In genomic region chr9:135690836-135691570, GRCh38 we compare ENCODE assay signal across 36 cellular contexts. TPM values are rescaled to one million over a fixed set of nuclear protein-coding genes. Genes with fewer than 3 reads are reported as not detected.
"Had no signal": no experiment of that assay in that cellular context is flagged by ENCODE, and none has a peak within 500 bp of the region (broad histone marks: within the 10 kb centered on the region; RNA-seq: fewer than 3 reads in every experiment).

No MANE protein-coding gene starts in this region.

- H3K27ac ChIP-seq: brain microvascular endothelial cell, esophagus muscularis mucosa, foreskin keratinocyte, gastrocnemius medialis, heart left ventricle, WERI-Rb-1 had no signal

- H3K9me3 Mint-ChIP-seq: activated CD4-positive, alpha-beta memory T cell treated with anti-CD3 and anti-CD28 coated beads, Interleukin-2, amount 10 ng/mL, durations not matched to agents 7 days and 5 days; activated CD4-positive, alpha-beta T cell treated with anti-CD3 and anti-CD28 coated beads, Interleukin-2, amount 10 ng/mL, durations not matched to agents 24 days and 14 days; activated T-cell treated with anti-CD3 and anti-CD28 coated beads, Interleukin-2, amount 50 U/mL, for 24 hours; activated T-cell treated with anti-CD3 and anti-CD28 coated beads, Interleukin-2, amount 50 U/mL, for 72 hours; effector memory CD8-positive, alpha-beta T cell; T-helper 2 cell treated with Interferon-gamma antibody and Interleukin-4, amounts not matched to agents 5 μg/mL and 100 μg/mL, for 36 hours had no signal

- H3K4me1 ChIP-seq: esophagus muscularis mucosa, foreskin keratinocyte, gastrocnemius medialis, heart left ventricle had no signal

- H3K4me3 ChIP-seq: esophagus muscularis mucosa, gastrocnemius medialis, heart left ventricle had no signal

- ATAC-seq: activated CD4-positive, alpha-beta T cell treated with anti-CD3 and anti-CD28 coated beads for 36 hours; activated T-cell treated with anti-CD3 and anti-CD28 coated beads, Interleukin-2, amount 50 U/mL, for 72 hours; effector memory CD8-positive, alpha-beta T cell; foreskin keratinocyte; gastrocnemius medialis; heart left ventricle; T-helper 17 cell had no signal

- H3K36me3 Mint-ChIP-seq: activated naive CD8-positive, alpha-beta T cell had no signal

- H3K27me3 ChIP-seq: brain microvascular endothelial cell had no signal

- H3K4me3 Mint-ChIP-seq: activated CD4-positive, alpha-beta memory T cell treated with anti-CD3 and anti-CD28 coated beads, Interleukin-2, amount 10 ng/mL, durations not matched to agents 7 days and 5 days; activated CD4-positive, alpha-beta T cell treated with anti-CD3 and anti-CD28 coated beads for 36 hours; activated CD4-positive, alpha-beta T cell treated with anti-CD3 and anti-CD28 coated beads, Interleukin-2, amount 10 ng/mL, durations not matched to agents 24 days and 14 days; activated naive CD8-positive, alpha-beta T cell; activated T-cell treated with anti-CD3 and anti-CD28 coated beads, Interleukin-2, amount 50 U/mL, for 24 hours; activated T-cell treated with anti-CD3 and anti-CD28 coated beads, Interleukin-2, amount 50 U/mL, for 72 hours; effector memory CD8-positive, alpha-beta T cell; T-helper 17 cell; T-helper 2 cell treated with Interferon-gamma antibody and Interleukin-4, amounts not matched to agents 5 μg/mL and 100 μg/mL, for 36 hours had no signal

- DNase-seq: activated CD4-positive, alpha-beta memory T cell treated with anti-CD3 and anti-CD28 coated beads, Interleukin-2, amount 10 ng/mL, durations not matched to agents 7 days and 5 days; activated CD4-positive, alpha-beta T cell treated with anti-CD3 and anti-CD28 coated beads for 36 hours; activated CD4-positive, alpha-beta T cell treated with anti-CD3 and anti-CD28 coated beads, Interleukin-2, amount 10 ng/mL, durations not matched to agents 24 days and 14 days; activated CD4-positive, CD25-positive, alpha-beta regulatory T cell; activated CD4-positive, CD25-positive, alpha-beta regulatory T cell treated with anti-CD3 and anti-CD28 coated beads, Interleukin-2, amount 50 U/mL, for 72 hours; activated CD8-positive, alpha-beta memory T cell treated with anti-CD3 and anti-CD28 coated beads, Interleukin-2, amount 50 U/mL, for 48 hours; activated gamma-delta T cell; activated naive CD4-positive, alpha-beta T cell treated with anti-CD3 and anti-CD28 coated beads, Interleukin-2, amount 50 U/mL, for 16 hours; activated naive CD4-positive, alpha-beta T cell treated with Interleukin-2 at 50 U/mL for 16 hours; activated T-cell treated with anti-CD3 and anti-CD28 coated beads for 4 hours; activated T-cell treated with anti-CD3 and anti-CD28 coated beads, Interleukin-2, amount 50 U/mL, for 24 hours; activated T-cell treated with anti-CD3 and anti-CD28 coated beads, Interleukin-2, amount 50 U/mL, for 72 hours; amniotic stem cell; anterior cingulate cortex; brain microvascular endothelial cell; caudate nucleus; cortex of kidney; dermis blood vessel endothelial cell; effector CD4-positive, alpha-beta T cell; effector memory CD8-positive, alpha-beta T cell; erythroblast; foreskin keratinocyte; gastrocnemius medialis; glutamatergic neuron; heart left ventricle; T-helper 1 cell; T-helper 17 cell; T1000; WERI-Rb-1 had no signal

- H3K36me3 ChIP-seq: brain microvascular endothelial cell, esophagus muscularis mucosa, gastrocnemius medialis, heart left ventricle, WERI-Rb-1 had no signal

- H3K9me3 ChIP-seq: esophagus muscularis mucosa, gastrocnemius medialis, heart left ventricle had no signal

- FAIRE-seq: astrocyte, colon had no signal

- H3K27me3 Mint-ChIP-seq: activated CD4-positive, alpha-beta memory T cell treated with anti-CD3 and anti-CD28 coated beads, Interleukin-2, amount 10 ng/mL, durations not matched to agents 7 days and 5 days; activated CD4-positive, alpha-beta T cell treated with anti-CD3 and anti-CD28 coated beads for 36 hours; activated CD4-positive, alpha-beta T cell treated with anti-CD3 and anti-CD28 coated beads, Interleukin-2, amount 10 ng/mL, durations not matched to agents 24 days and 14 days; activated naive CD8-positive, alpha-beta T cell had no signal

- H3K27ac Mint-ChIP-seq: activated CD4-positive, alpha-beta memory T cell treated with anti-CD3 and anti-CD28 coated beads, Interleukin-2, amount 10 ng/mL, durations not matched to agents 7 days and 5 days; activated CD4-positive, alpha-beta T cell treated with anti-CD3 and anti-CD28 coated beads for 36 hours; activated CD4-positive, alpha-beta T cell treated with anti-CD3 and anti-CD28 coated beads, Interleukin-2, amount 10 ng/mL, durations not matched to agents 24 days and 14 days; activated naive CD8-positive, alpha-beta T cell; activated T-cell treated with anti-CD3 and anti-CD28 coated beads, Interleukin-2, amount 50 U/mL, for 24 hours; activated T-cell treated with anti-CD3 and anti-CD28 coated beads, Interleukin-2, amount 50 U/mL, for 72 hours; effector memory CD8-positive, alpha-beta T cell; T-helper 17 cell; T-helper 2 cell treated with Interferon-gamma antibody and Interleukin-4, amounts not matched to agents 5 μg/mL and 100 μg/mL, for 36 hours had no signal

- H3K4me1 Mint-ChIP-seq: activated CD4-positive, alpha-beta memory T cell treated with anti-CD3 and anti-CD28 coated beads, Interleukin-2, amount 10 ng/mL, durations not matched to agents 7 days and 5 days; activated CD4-positive, alpha-beta T cell treated with anti-CD3 and anti-CD28 coated beads for 36 hours; activated CD4-positive, alpha-beta T cell treated with anti-CD3 and anti-CD28 coated beads, Interleukin-2, amount 10 ng/mL, durations not matched to agents 24 days and 14 days had no signal

RNA-seq across cellular contexts. Expression of gene SOHLH1, which starts 8.3 kb away (rescaled TPM):
- total RNA-seq: activated CD4-positive, alpha-beta memory T cell treated with anti-CD3 and anti-CD28 coated beads, Interleukin-2, amount 10 ng/mL, durations not matched to agents 7 days and 5 days; activated CD4-positive, alpha-beta T cell treated with anti-CD3 and anti-CD28 coated beads for 36 hours; activated CD4-positive, alpha-beta T cell treated with anti-CD3 and anti-CD28 coated beads, Interleukin-2, amount 10 ng/mL, durations not matched to agents 24 days and 14 days; activated T-cell treated with anti-CD3 and anti-CD28 coated beads, Interleukin-2, amount 50 U/mL, for 72 hours; astrocyte; chondrocyte; dermis blood vessel endothelial cell; esophagus muscularis mucosa; foreskin keratinocyte; gastrocnemius medialis; heart left ventricle; T-helper 17 cell had no signal
- polyA plus RNA-seq: adipose tissue, foreskin keratinocyte, heart left ventricle had no signal

RNA-seq across cellular contexts. Expression of gene KCNT1, which starts 11.0 kb away (rescaled TPM):
- total RNA-seq: activated CD4-positive, alpha-beta T cell treated with anti-CD3 and anti-CD28 coated beads for 36 hours; activated CD4-positive, alpha-beta T cell treated with anti-CD3 and anti-CD28 coated beads, Interleukin-2, amount 10 ng/mL, durations not matched to agents 24 days and 14 days; activated T-cell treated with anti-CD3 and anti-CD28 coated beads, Interleukin-2, amount 50 U/mL, for 72 hours; astrocyte; chondrocyte; dermis blood vessel endothelial cell; foreskin keratinocyte had no signal
- polyA plus RNA-seq: foreskin keratinocyte had no signal

RNA-seq across cellular contexts. Expression of gene LCN9, which starts 27.9 kb away (rescaled TPM):
- total RNA-seq: activated CD4-positive, alpha-beta memory T cell treated with anti-CD3 and anti-CD28 coated beads, Interleukin-2, amount 10 ng/mL, durations not matched to agents 7 days and 5 days; activated CD4-positive, alpha-beta T cell treated with anti-CD3 and anti-CD28 coated beads for 36 hours; activated CD4-positive, alpha-beta T cell treated with anti-CD3 and anti-CD28 coated beads, Interleukin-2, amount 10 ng/mL, durations not matched to agents 24 days and 14 days; activated T-cell treated with anti-CD3 and anti-CD28 coated beads, Interleukin-2, amount 50 U/mL, for 72 hours; dermis blood vessel endothelial cell; esophagus muscularis mucosa; foreskin keratinocyte; gastrocnemius medialis; heart left ventricle; T-helper 17 cell had no signal
- polyA plus RNA-seq: foreskin keratinocyte, heart left ventricle had no signal

RNA-seq across cellular contexts. Expression of gene GLT6D1, which starts 51.7 kb away (rescaled TPM):
- total RNA-seq: activated CD4-positive, alpha-beta memory T cell treated with anti-CD3 and anti-CD28 coated beads, Interleukin-2, amount 10 ng/mL, durations not matched to agents 7 days and 5 days; activated CD4-positive, alpha-beta T cell treated with anti-CD3 and anti-CD28 coated beads for 36 hours; activated CD4-positive, alpha-beta T cell treated with anti-CD3 and anti-CD28 coated beads, Interleukin-2, amount 10 ng/mL, durations not matched to agents 24 days and 14 days; activated T-cell treated with anti-CD3 and anti-CD28 coated beads, Interleukin-2, amount 50 U/mL, for 72 hours; astrocyte; chondrocyte; dermis blood vessel endothelial cell; esophagus muscularis mucosa; foreskin keratinocyte; gastrocnemius medialis; heart left ventricle; T-helper 17 cell had no signal
- polyA plus RNA-seq: adipose tissue, foreskin keratinocyte, heart left ventricle had no signal
